ENCODE assay signal across 17 cellular contexts in the genomic region with DNA sequence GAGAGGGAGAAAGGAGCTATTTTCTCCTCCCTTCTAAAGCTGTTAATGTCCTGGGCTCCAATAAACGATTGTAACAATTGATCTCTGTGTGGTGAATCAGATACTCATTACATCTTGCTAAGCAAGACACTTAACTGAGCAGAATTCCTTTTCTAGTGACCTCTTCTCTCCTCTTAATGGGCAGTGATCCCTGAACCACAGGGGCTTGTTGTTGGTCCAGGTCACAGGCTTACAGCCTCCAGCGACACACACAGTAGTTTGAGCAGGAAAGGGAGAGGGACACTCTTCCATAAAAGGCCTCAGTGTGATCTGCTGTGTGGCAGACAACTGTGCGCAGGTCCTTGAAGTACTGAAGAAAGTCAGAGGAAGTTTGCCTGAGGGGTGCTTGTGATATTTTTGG. TPM values are rescaled to one million over a fixed set of nuclear protein-coding genes. Genes with fewer than 3 reads are reported as not detected.
A peak's percentile ranks its signal among the peaks of the same experiment; 100 is the strongest.
DNase-seq lines count a peak whose midpoint lies in the region; ATAC-seq, FAIRE-seq and TF ChIP-seq lines count a peak whose summit lies in the region.
"Had no signal": no experiment of that assay in that cellular context is flagged by ENCODE, and none has a peak within 500 bp of the region (broad histone marks: within the 10 kb centered on the region; RNA-seq: fewer than 3 reads in every experiment).

No MANE protein-coding gene starts in this region.

- POLR2A ChIA-PET in H1 (lab: Charles Lee; ENCODE audit: partially characterized antibody): no interaction called here

- H3K4me3 ChIP-seq in left ventricle myocardium inferior: no peak overlapping the region
- H3K4me3 ChIP-seq in H1 (ENCODE audit: extremely low read depth in 1 of 4, insufficient read depth in 2 of 4, low read depth in 3 of 4, low read length in 4 of 4): no peak overlapping the region

- H3K27me3 Mint-ChIP-seq in mesothelial cell of epicardium (ENCODE audit: low read depth): no peaks in the 10 kb centered on the region

- intact Hi-C loops in left ventricle myocardium inferior (cut with micrococcal nuclease) (no loop called here), left cardiac atrium (cut with DNase I) (no loop called here)

- no peak overlapping the region for H4K8ac ChIP-seq in H1 (ENCODE audit: extremely low read depth, insufficient read depth, low read length)

- H3K4me1 ChIP-seq in left ventricle myocardium inferior: peaks cover 10% of the 10 kb centered on the region
- H3K4me1 ChIP-seq in H1 (replicated peaks in 1 of 4; ENCODE audit: control insufficient read depth in 3 of 4, insufficient read depth in 4 of 4, low read length in 3 of 4): peaks cover 0 to 3% (median 2%) of the 10 kb centered on the region in 4 experiments; a peak in 2 of 7 replicates

- H3K36me3 Mint-ChIP-seq in mesothelial cell of epicardium: no peaks in the 10 kb centered on the region
- H3K36me3 Mint-ChIP-seq: CD4-positive, CD25-positive, alpha-beta regulatory T cell; stimulated activated naive B cell treated with anti-CD40 and anti-IgM and Interleukin-4, amounts not matched to agents 10 μg/mL and 1 μg/mL and 100 μg/mL, for 72 hours had no signal

- no peak overlapping the region for H4K5ac ChIP-seq in H1 (ENCODE audit: insufficient read length, low read depth, low read length)

- no peak overlapping the region for H4K91ac ChIP-seq in H1 (replicated peaks; ENCODE audit: insufficient read length, low read length)

- H3K9me3 Mint-ChIP-seq in mesothelial cell of epicardium: no peaks in the 10 kb centered on the region

- peaks cover 9% of the 10 kb centered on the region for H3K4me1 Mint-ChIP-seq in mesothelial cell of epicardium
- H3K4me1 Mint-ChIP-seq: CD4-positive, CD25-positive, alpha-beta regulatory T cell; immature natural killer cell; stimulated activated naive B cell treated with anti-CD40 and anti-IgM and Interleukin-4, amounts not matched to agents 10 μg/mL and 1 μg/mL and 100 μg/mL, for 72 hours had no signal

- H3K18ac ChIP-seq in H1 (ENCODE audit: extremely low read depth, low read length): no peak overlapping the region

- H3K36me3 ChIP-seq in left ventricle myocardium inferior (no peaks in the 10 kb centered on the region), H1 (ENCODE audit: control insufficient read depth in 2 of 4, insufficient read depth in 4 of 4, low read length in 3 of 4) (no peaks in the 10 kb centered on the region)

- H3K23me2 ChIP-seq in H1 (ENCODE audit: low read depth, low read length): no peaks in the 10 kb centered on the region

- TF ChIP-seq EP300 in H1 (IDR thresholded peaks at IDR 0.05; ENCODE audit: borderline replicate concordance in 1 of 2, low read depth in 2 of 2, low read length in 2 of 2): no peak

- H3K79me2 ChIP-seq in H1 (ENCODE audit: control insufficient read depth in 1 of 2, insufficient read depth in 2 of 2, low read length in 2 of 2): no peaks in the 10 kb centered on the region

- WGBS in H1 (ENCODE audit: extremely low coverage in 1 of 2, insufficient coverage in 1 of 2, insufficient read length in 1 of 2, insufficient replicate concordance in 2 of 2, low coverage in 1 of 2, low lambda C conversion rate in 2 of 2, missing lambda C conversion rate in 1 of 2), 2 experiments: 76% methylated on average over 3 of the region's 3 CpGs; no CpG with 5 or more reads in 1 of the 2 experiments

- H3K27ac Mint-ChIP-seq in mesothelial cell of epicardium: peak overlapping the region; percentile 7
- H3K27ac Mint-ChIP-seq: CD4-positive, CD25-positive, alpha-beta regulatory T cell; immature natural killer cell; stimulated activated naive B cell treated with anti-CD40 and anti-IgM and Interleukin-4, amounts not matched to agents 10 μg/mL and 1 μg/mL and 100 μg/mL, for 72 hours had no signal

- no peak overlapping the region for H2BK5ac ChIP-seq in H1 (ENCODE audit: low read depth, low read length)

- DNase-seq in left ventricle myocardium inferior: no peak
- DNase-seq in left cardiac atrium: no peak
- DNase-seq in H1 (ENCODE audit: low read depth in 1 of 2, low spot score in 2 of 2): no peak
- no peak for DNase-seq in mesothelial cell of epicardium (ENCODE audit: low spot score in 2 of 2, unreplicated experiment in 2 of 2)
- DNase-seq in superior temporal gyrus (ENCODE audit: extremely low spot score): no peak
- no peak for DNase-seq in activated naive CD4-positive, alpha-beta T cell treated with anti-CD3 and anti-CD28 coated beads, Interleukin-2, amount 50 U/mL, for 16 hours
- no peak for DNase-seq in NCI-H2107 (lab: John Stamatoyannopoulos, UW)
- DNase-seq: activated CD4-positive, CD25-positive, alpha-beta regulatory T cell treated with anti-CD3 and anti-CD28 coated beads, Interleukin-2, amount 50 U/mL, for 72 hours; activated gamma-delta T cell; CD4-positive, CD25-positive, alpha-beta regulatory T cell; GOT3; immature natural killer cell; NCI-H226; SHP77; stimulated activated naive B cell treated with anti-CD40 and anti-IgM and Interleukin-4, amounts not matched to agents 10 μg/mL and 1 μg/mL and 100 μg/mL, for 72 hours had no signal

- H3K14ac ChIP-seq in H1 (ENCODE audit: insufficient read length): no peak overlapping the region

- H2BK120ac ChIP-seq in H1 (replicated peaks; ENCODE audit: low read depth, low read length): no peak overlapping the region

- no peak overlapping the region for H2BK15ac ChIP-seq in H1 (ENCODE audit: low read length)

- H3K23ac ChIP-seq in H1 (ENCODE audit: insufficient read length): no peak overlapping the region

- H3K4me2 ChIP-seq in H1 (ENCODE audit: insufficient read depth in 1 of 2, low read depth in 2 of 2, low read length in 2 of 2): no peak overlapping the region

- H3K9me3 ChIP-seq in left ventricle myocardium inferior (replicated peaks) (no peaks in the 10 kb centered on the region), H1 (ENCODE audit: insufficient read depth in 2 of 2, low read depth in 1 of 2, low read length in 1 of 2) (no peaks in the 10 kb centered on the region; a peak in 1 of 4 replicates)

- H3K9ac ChIP-seq in H1 (replicated peaks in 1 of 4; ENCODE audit: extremely low read depth in 1 of 4, low read depth in 3 of 4, low read length in 3 of 4): no peak overlapping the region; a peak in 1 of 7 replicates

- CTCF ChIA-PET in H1 (lab: Charles Lee; ENCODE audit: partially characterized antibody): interaction anchor here (1.0 to 2.9 kb wide), 4 partner anchors 24 to 203 kb away, joined by 3 to 7 read pairs (median 4); no protein-coding TSS in a partner anchor

- no peak overlapping the region for H2AK5ac ChIP-seq in H1 (ENCODE audit: low read depth, low read length)

- H3K56ac ChIP-seq in H1 (replicated peaks; ENCODE audit: insufficient read length, low read depth, low read length): no peak overlapping the region

- H2BK20ac ChIP-seq in H1 (ENCODE audit: low read length): no peak overlapping the region

- no peaks in the 10 kb centered on the region for H4K20me1 ChIP-seq in H1 (replicated peaks in 1 of 2; ENCODE audit: control insufficient read depth in 1 of 2, insufficient read depth in 2 of 2, low read length in 2 of 2)

- H2AFZ ChIP-seq in H1 (ENCODE audit: low read length): peak overlapping the region; percentile 42; the same call in 1 of the 2 replicates

- no peaks in the 10 kb centered on the region for H3K79me1 ChIP-seq in H1 (ENCODE audit: low read depth, low read length)

- H3K27me3 ChIP-seq in left ventricle myocardium inferior (ENCODE audit: low read depth): peaks cover 6% of the 10 kb centered on the region
- no peaks in the 10 kb centered on the region; a peak in 1 of 7 replicates for H3K27me3 ChIP-seq in H1 (replicated peaks in 1 of 4; ENCODE audit: control insufficient read depth in 3 of 4, extremely low read depth in 1 of 4, insufficient read depth in 3 of 4, low read length in 3 of 4)

- TF ChIP-seq CTCF in left ventricle myocardium inferior (IDR thresholded peaks at IDR 0.05; ENCODE audit: borderline replicate concordance) (no peak), H1 (IDR thresholded peaks at IDR 0.05; ENCODE audit: control extremely low read depth in 1 of 3, insufficient read depth in 1 of 3, low read depth in 1 of 3, low read length in 3 of 3) (no peak), mesothelial cell of epicardium (IDR thresholded peaks at IDR 0.05; ENCODE audit: unreplicated experiment) (no peak)

- no peak overlapping the region for H3K4ac ChIP-seq in H1 (replicated peaks; ENCODE audit: insufficient read length, low read depth, low read length)

- no peak overlapping the region; the same call in 1 of the 2 replicates for H2BK12ac ChIP-seq in H1 (ENCODE audit: low read depth, low read length)

- no peak for TF ChIP-seq RAD21 in H1 (IDR thresholded peaks at IDR 0.05 in 1 of 2, conservative IDR thresholded peaks at IDR 0.05 in 1 of 2; ENCODE audit: low read depth in 2 of 2, low read length in 2 of 2)

- no peak overlapping the region for H3K4me3 Mint-ChIP-seq in mesothelial cell of epicardium
- H3K4me3 Mint-ChIP-seq: CD4-positive, CD25-positive, alpha-beta regulatory T cell; immature natural killer cell; stimulated activated naive B cell treated with anti-CD40 and anti-IgM and Interleukin-4, amounts not matched to agents 10 μg/mL and 1 μg/mL and 100 μg/mL, for 72 hours had no signal

- TF ChIP-seq POLR2A in H1 (IDR thresholded peaks at IDR 0.05; ENCODE audit: control extremely low read depth in 1 of 2, low read depth in 2 of 2, low read length in 2 of 2): no peak

- peak overlapping the region; percentile 18 for H3K27ac ChIP-seq in left ventricle myocardium inferior (replicated peaks)
- no peak overlapping the region for H3K27ac ChIP-seq in H1 (ENCODE audit: low read depth, low read length)

- no peak for ATAC-seq in left cardiac atrium
- no peak for ATAC-seq in GM21737 (IDR thresholded peaks at IDR 0.05; ENCODE audit: unreplicated experiment)
- ATAC-seq: stimulated activated naive B cell treated with anti-CD40 and anti-IgM and Interleukin-4, amounts not matched to agents 10 μg/mL and 1 μg/mL and 100 μg/mL, for 72 hours had no signal

- FAIRE-seq in H1 (lab: Jason Lieb, UNC): no peak
- FAIRE-seq: urothelium cell line had no signal

TF ChIP-seq in H1, 55 proteins besides CTCF, POLR2A, EP300 and RAD21 (continues in another document):
- TF ChIP-seq CBX5 (IDR thresholded peaks at IDR 0.05; ENCODE audit: low read depth, low read length) (no peak), KDM1A (IDR thresholded peaks at IDR 0.05; ENCODE audit: borderline replicate concordance, low read length) (no peak), SUZ12 (IDR thresholded peaks at IDR 0.05; ENCODE audit: low read length) (no peak)

RNA-seq across cellular contexts. Expression of a gene that starts 58.5 kb away (rescaled TPM):
- total RNA-seq in left ventricle myocardium inferior (5.0 TPM), left cardiac atrium (1 to 10 TPM; 3.8 to 7.7 TPM), mesothelial cell of epicardium (50.1 to 56.7 TPM (median 51.9 TPM) in 3 replicates)
- total RNA-seq in H1 (2021; fragmentation: NEBNext Ultra II Directional; extraction: Animal tissue kit (Norgen Biotek cat#: 25700)): 107 and 114 TPM in 2 replicates
- 21.5 and 47.9 TPM in 2 replicates for polyA plus RNA-seq in H1 (2011; rRNA removed)
- polyA plus RNA-seq in H1 (2011; cell fraction: cytosol; rRNA removed): 40.4 TPM
- polyA plus RNA-seq in H1 (2011; cell fraction: nucleus; rRNA removed): 83.2 TPM
- polyA plus RNA-seq in H1 (2012, experiment 1 of 2): 68.8 to 86.4 TPM (median 79.6 TPM) in 4 replicates
- 9.5 TPM for polyA plus RNA-seq in H1 (2012, experiment 2 of 2)
- polyA plus RNA-seq in H1 (2013, experiment 1 of 2): 50.2 TPM
- 46.3 TPM for polyA plus RNA-seq in H1 (2013, experiment 2 of 2)
- polyA minus RNA-seq in H1 (2011; rRNA and poly(A)+ RNA removed): 70.3 and 76.3 TPM in 2 replicates
- 69.5 TPM for polyA minus RNA-seq in H1 (2011; cell fraction: cytosol; rRNA and poly(A)+ RNA removed)
- polyA minus RNA-seq in H1 (2011; cell fraction: nucleus; rRNA and poly(A)+ RNA removed): 106 TPM
- polyA plus RNA-seq: immature natural killer cell had no signal
